19 cellular contexts compared by ENCODE assay signal in genomic region chr5:103693485-103693884, GRCh38.
A peak's percentile ranks its signal among the peaks of the same experiment; 100 is the strongest.
DNase-seq lines count a peak whose midpoint lies in the region; ATAC-seq, FAIRE-seq and TF ChIP-seq lines count a peak whose summit lies in the region.
"Had no signal": no experiment of that assay in that cellular context is flagged by ENCODE, and none has a peak within 500 bp of the region (broad histone marks: within the 10 kb centered on the region; RNA-seq: fewer than 3 reads in every experiment).

No MANE protein-coding gene starts in this region.

- H4K8ac ChIP-seq in mesendoderm (ENCODE audit: low read depth, low read length) = no peak overlapping the region

- H3K27ac ChIP-seq in BLaER1 (no peak overlapping the region; the same call in 1 of the 2 replicates), mesendoderm (ENCODE audit: low read depth, low read length) (no peak overlapping the region)
- H3K27ac ChIP-seq: 22Rv1, A549, HL-60 had no signal

- no peak overlapping the region for H3K56ac ChIP-seq in mesendoderm (ENCODE audit: low read length)

- H3K9ac ChIP-seq in BLaER1 (no peak overlapping the region), mesendoderm (ENCODE audit: low read length) (no peak overlapping the region)

- no peak for ATAC-seq in GM21423 (IDR thresholded peaks at IDR 0.05; ENCODE audit: unreplicated experiment)
- ATAC-seq in HG03039 (IDR thresholded peaks at IDR 0.05; ENCODE audit: unreplicated experiment) = no peak
- ATAC-seq: A549 had no signal

- H2BK15ac ChIP-seq in mesendoderm (replicated peaks; ENCODE audit: low read depth) = no peak overlapping the region

- H3K18ac ChIP-seq in mesendoderm (ENCODE audit: low read length) = no peak overlapping the region

- no peak overlapping the region for H3K4me3 ChIP-seq in BLaER1
- H3K4me3 ChIP-seq in bronchial epithelial cell (ENCODE audit: low read depth, low read length) = no peak overlapping the region
- H3K4me3 ChIP-seq in mesendoderm (ENCODE audit: low read length) = no peak overlapping the region
- H3K4me3 ChIP-seq: A549 had no signal

- no peak overlapping the region for H3K4ac ChIP-seq in mesendoderm (ENCODE audit: low read depth, low read length)

- H3K79me1 ChIP-seq in mesendoderm (ENCODE audit: low read length) = no peaks in the 10 kb centered on the region

- peak; percentile 28 for FAIRE-seq in bronchial epithelial cell (lab: Jason Lieb, UNC)
- FAIRE-seq: A549, D721Med, GM12892, GM18507 had no signal

- H3K23ac ChIP-seq in mesendoderm (ENCODE audit: low read length) = no peak overlapping the region

- TF ChIP-seq CTCF in bronchial epithelial cell (IDR thresholded peaks at IDR 0.05; ENCODE audit: insufficient read depth, low read length, severe bottlenecking) = no peak

- no peak overlapping the region for H2BK5ac ChIP-seq in mesendoderm (ENCODE audit: low read length)

- H3K27me3 ChIP-seq in BLaER1 = no peaks in the 10 kb centered on the region
- H3K27me3 ChIP-seq in bronchial epithelial cell (ENCODE audit: control insufficient read depth, insufficient read depth, low read length) = no peaks in the 10 kb centered on the region
- no peaks in the 10 kb centered on the region for H3K27me3 ChIP-seq in mesendoderm (ENCODE audit: insufficient read depth, low read length, poor library complexity)

- no peaks in the 10 kb centered on the region for H3K79me2 ChIP-seq in mesendoderm (ENCODE audit: control insufficient read depth, insufficient read depth, low read length)

- WGBS in mesendoderm (ENCODE audit: extremely low coverage, insufficient coverage, low lambda C conversion rate) = no CpG with 5 or more reads among the region's 2 CpGs

- no peaks in the 10 kb centered on the region for H4K20me1 ChIP-seq in BLaER1

- H3K36me3 ChIP-seq in BLaER1 (no peaks in the 10 kb centered on the region), bronchial epithelial cell (ENCODE audit: control insufficient read depth, insufficient read depth, low read length) (no peaks in the 10 kb centered on the region), mesendoderm (ENCODE audit: control insufficient read depth, insufficient read depth, low read length) (no peaks in the 10 kb centered on the region)

- no peak overlapping the region for H4K5ac ChIP-seq in mesendoderm (ENCODE audit: low read length)

- H2BK120ac ChIP-seq in mesendoderm (ENCODE audit: low read depth, low read length) = no peak overlapping the region

- H3K4me1 ChIP-seq in BLaER1 (peaks cover 25% of the 10 kb centered on the region), mesendoderm (ENCODE audit: control insufficient read depth, low read depth, low read length) (no peaks in the 10 kb centered on the region)
- H3K4me1 ChIP-seq: A549 had no signal

- peak overlapping the region; percentile 48 for H3K4me2 ChIP-seq in BLaER1
- H3K4me2 ChIP-seq in mesendoderm (ENCODE audit: low read length) = no peak overlapping the region
- H3K4me2 ChIP-seq: A549 had no signal

- H2AK5ac ChIP-seq in mesendoderm (ENCODE audit: low read length) = no peak overlapping the region

- DNase-seq in Kasumi-1 (lab: John Stamatoyannopoulos, UW) (peak; percentile 84), bronchial epithelial cell (ENCODE audit: low read depth) (no peak), mesendoderm (peak; percentile 7), NCI-H510A treated with DMSO at 0.1 percent for 48 hours (lab: John Stamatoyannopoulos, UW) (no peak)
- DNase-seq: C1 segment of cervical spinal cord; CD4-positive, CD25-positive, alpha-beta regulatory T cell; CD8-positive, alpha-beta memory T cell; COR-L47; GDM1; HCEC 1CT had no signal

- H3K9me3 ChIP-seq in BLaER1 = no peaks in the 10 kb centered on the region
- H3K9me3 ChIP-seq: A549 had no signal

Comparison
In these comparisons a context has a peak if more than half of its experiments do, and no peak if none do; other contexts are left out.
1. DNase-seq: peak in Kasumi-1 (2 of 2) and mesendoderm (single experiment); none in bronchial epithelial cell (single experiment) and NCI-H510A treated with DMSO at 0.1 percent for 48 hours (single experiment).